Comparison of ENCODE assay signal across 10 cellular contexts in the genomic region with DNA sequence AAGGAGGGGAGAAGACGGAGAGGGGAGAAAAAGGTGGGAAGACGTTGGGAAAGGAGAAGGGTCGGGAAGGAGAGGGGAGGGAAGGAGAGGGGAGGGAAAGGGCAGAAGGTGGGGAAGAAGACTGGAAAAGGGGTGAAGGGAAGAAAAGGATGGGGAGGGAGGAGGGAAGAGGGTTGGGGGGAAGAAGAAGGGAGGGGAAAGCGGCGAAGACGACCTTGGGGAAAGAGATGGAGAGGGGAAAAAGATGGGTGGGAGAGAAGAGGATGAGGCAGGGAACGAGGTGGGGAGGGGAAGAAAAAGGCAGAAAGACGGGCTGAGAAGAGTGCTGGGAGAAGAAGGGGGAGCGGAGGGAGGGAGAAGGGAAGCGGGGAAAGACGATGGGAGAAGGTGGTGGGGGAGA. TPM values are rescaled to one million over a fixed set of nuclear protein-coding genes. Genes with fewer than 3 reads are reported as not detected.
DNase-seq lines count a peak whose midpoint lies in the region; ATAC-seq, FAIRE-seq and TF ChIP-seq lines count a peak whose summit lies in the region.
"Not testable (repeated sequence)": the region's sequence is repeated elsewhere in the genome, so short reads cannot be mapped to it uniquely, and the experiment has no call there.
"Had no signal": no experiment of that assay in that cellular context is flagged by ENCODE, and none has a peak within 500 bp of the region (broad histone marks: within the 10 kb centered on the region; RNA-seq: fewer than 3 reads in every experiment).

No MANE protein-coding gene starts in this region.

- in situ Hi-C loops in G401 (cut with HindIII; ENCODE audit: low sequenced_read_pairs); astrocyte of the spinal cord (cut with HindIII; ENCODE audit: low sequenced_read_pairs): not testable (repeated sequence)

- peaks cover 10% of the 10 kb centered on the region for H3K4me1 Mint-ChIP-seq in activated CD4-positive, alpha-beta T cell treated with anti-CD3 and anti-CD28 coated beads, Interleukin-2, amount 10 ng/mL, durations not matched to agents 7 days and 5 days

- H3K4me2 ChIP-seq in A549, result peak overlapping the region; percentile 79
- not testable (repeated sequence) for H3K4me2 ChIP-seq in fibroblast of lung (ENCODE audit: extremely low read depth, insufficient read depth, low read length)

- CTCF ChIA-PET in A549 (lab: Yijun Ruan, JAX); activated CD4-positive, alpha-beta T cell treated with anti-CD3 and anti-CD28 coated beads, Interleukin-2, amount 10 ng/mL, durations not matched to agents 7 days and 5 days (lab: Charles Lee): not testable (repeated sequence)

- not testable (repeated sequence) for TF ChIP-seq RAD21 in A549 (conservative IDR thresholded peaks at IDR 0.05 in 1 of 2, IDR thresholded peaks at IDR 0.05 in 1 of 2)

- H3K4me3 ChIP-seq in A549 (peak overlapping the region; percentile 48), astrocyte of the spinal cord (ENCODE audit: low read depth, low read length) (peak overlapping the region; percentile 59), fibroblast of lung (replicated peaks in 1 of 4; ENCODE audit: control extremely low read depth in 1 of 4, insufficient read depth in 1 of 4, low read depth in 3 of 4, low read length in 4 of 4) (peak overlapping the region in 3 of 4 experiments; percentile 21 to 44 (median 33)), prostate gland (peak overlapping the region; percentile 16 to 19)

- H3K9me3 Mint-ChIP-seq in activated CD4-positive, alpha-beta T cell treated with anti-CD3 and anti-CD28 coated beads, Interleukin-2, amount 10 ng/mL, durations not matched to agents 7 days and 5 days, result not testable (repeated sequence)

- not testable (repeated sequence) for H2AFZ ChIP-seq in fibroblast of lung (ENCODE audit: low read length)

- peak overlapping the region; percentile 69 for H3K4me3 Mint-ChIP-seq in activated CD4-positive, alpha-beta T cell treated with anti-CD3 and anti-CD28 coated beads, Interleukin-2, amount 10 ng/mL, durations not matched to agents 7 days and 5 days

- not testable (repeated sequence) for TF ChIP-seq CTCF in A549 (IDR thresholded peaks at IDR 0.05); astrocyte of the spinal cord (IDR thresholded peaks at IDR 0.05; ENCODE audit: low read depth, low read length); fibroblast of lung (conservative IDR thresholded peaks at IDR 0.05 in 1 of 2, IDR thresholded peaks at IDR 0.05 in 1 of 2; ENCODE audit: low read depth in 1 of 2, low read length in 2 of 2); prostate gland (IDR thresholded peaks at IDR 0.05)

- FAIRE-seq in A549 (lab: Jason Lieb, UNC), result not testable (repeated sequence)

- H3K4me1 ChIP-seq in A549, result peaks cover 12% of the 10 kb centered on the region; the same call in 1 of the 3 replicates
- not testable (repeated sequence) for H3K4me1 ChIP-seq in fibroblast of lung (ENCODE audit: control insufficient read depth, extremely low read depth, insufficient read depth, low read length); prostate gland (replicated peaks)

- peak overlapping the region; percentile 73 for H3K27ac Mint-ChIP-seq in activated CD4-positive, alpha-beta T cell treated with anti-CD3 and anti-CD28 coated beads, Interleukin-2, amount 10 ng/mL, durations not matched to agents 7 days and 5 days

- H3K79me2 ChIP-seq in fibroblast of lung (ENCODE audit: control insufficient read depth, insufficient read depth, low read length), result not testable (repeated sequence)

- TF ChIP-seq POLR2A in A549 (IDR thresholded peaks at IDR 0.05; ENCODE audit: low read length); prostate gland (IDR thresholded peaks at IDR 0.05): not testable (repeated sequence)

- not testable (repeated sequence) for TF ChIP-seq EP300 in A549 (IDR thresholded peaks at IDR 0.05)

- H3K27me3 ChIP-seq in fibroblast of lung (ENCODE audit: control insufficient read depth, insufficient read depth, low read length); prostate gland (replicated peaks; ENCODE audit: insufficient read depth): not testable (repeated sequence)

- not testable (repeated sequence) for H4K20me1 ChIP-seq in fibroblast of lung (ENCODE audit: control insufficient read depth, extremely low read depth, insufficient read depth, low read length)

- H3K27me3 Mint-ChIP-seq in activated CD4-positive, alpha-beta T cell treated with anti-CD3 and anti-CD28 coated beads, Interleukin-2, amount 10 ng/mL, durations not matched to agents 7 days and 5 days, result not testable (repeated sequence)

- H3K9ac ChIP-seq in fibroblast of lung (ENCODE audit: insufficient read depth, low read length), result not testable (repeated sequence)

- WGBS in A549 (ENCODE audit: missing lambda C conversion rate), result 5% methylated on average over 6 of the region's 11 CpGs
- WGBS in prostate gland, result 3% methylated on average over 11 of the region's 11 CpGs

- ATAC-seq in A549, result peak; percentile 2 to 9; a peak in 4 of 6 replicates

- not testable (repeated sequence) for H3K36me3 ChIP-seq in fibroblast of lung (ENCODE audit: control insufficient read depth, insufficient read depth, low read length); prostate gland

- DNase-seq in A549 (ENCODE audit: low read depth in 1 of 2, low spot score in 1 of 2); activated CD4-positive, alpha-beta T cell treated with anti-CD3 and anti-CD28 coated beads, Interleukin-2, amount 10 ng/mL, durations not matched to agents 7 days and 5 days; astrocyte of the spinal cord (ENCODE audit: low read depth, low spot score); fibroblast of lung (ENCODE audit: low read depth in 2 of 2); prostate gland (ENCODE audit: low spot score): not testable (repeated sequence)
- DNase-seq in G401 (ENCODE audit: low spot score), result peak; percentile 30
- DNase-seq in M059J (ENCODE audit: low read depth), result peak; percentile 10
- DNase-seq in left kidney (ENCODE audit: low read depth, low spot score), result peak; percentile 53

- intact Hi-C loops in prostate gland (cut with DNase I), result not testable (repeated sequence)

- not testable (repeated sequence) for H3K36me3 Mint-ChIP-seq in activated CD4-positive, alpha-beta T cell treated with anti-CD3 and anti-CD28 coated beads, Interleukin-2, amount 10 ng/mL, durations not matched to agents 7 days and 5 days (ENCODE audit: low read depth)

- peak overlapping the region; percentile 79 to 92 for H3K27ac ChIP-seq in A549
- not testable (repeated sequence) for H3K27ac ChIP-seq in fibroblast of lung (ENCODE audit: insufficient read depth, low read length)
- H3K27ac ChIP-seq in prostate gland, result peak overlapping the region in 1 of 2 donors; percentile 45

- POLR2A ChIA-PET in A549 (lab: Yijun Ruan, JAX); activated CD4-positive, alpha-beta T cell treated with anti-CD3 and anti-CD28 coated beads, Interleukin-2, amount 10 ng/mL, durations not matched to agents 7 days and 5 days (lab: Charles Lee): not testable (repeated sequence)

- not testable (repeated sequence) for H3K9me3 ChIP-seq in A549; fibroblast of lung (ENCODE audit: control insufficient read depth, insufficient read depth, low read depth, low read length); prostate gland

RNA-seq across cellular contexts. Expression of gene CDRT15L2, which starts 46.3 kb away (rescaled TPM):
- polyA plus RNA-seq in A549 (2011; rRNA removed) (not detected in 2 replicates), A549 (2017; fragmentation: RNase III; extraction: RNeasy Plus Mini Kit Qiagen cat#74134 plus additional on column Dnase treatment) (not detected in 3 replicates), fibroblast of lung (not detected in 2 replicates)
- not detected in 2 replicates for polyA plus RNA-seq in A549 (2012; cell fraction: cytosol; rRNA removed)
- not detected in 2 replicates for polyA plus RNA-seq in A549 (2012; cell fraction: nucleus; rRNA removed)
- polyA minus RNA-seq in A549 (2011; rRNA and poly(A)+ RNA removed), result not detected in 2 replicates
- not detected in 2 replicates for total RNA-seq in G401 (2014; rRNA removed; shearing (Covaris generic))
- total RNA-seq in M059J (2014; rRNA removed; shearing (Covaris generic)), result not detected in 2 replicates
- not detected for total RNA-seq in activated CD4-positive, alpha-beta T cell treated with anti-CD3 and anti-CD28 coated beads, Interleukin-2, amount 10 ng/mL, durations not matched to agents 7 days and 5 days
- total RNA-seq in fibroblast of lung (not detected in 2 replicates), prostate gland (not detected)
- polyA plus RNA-seq in fibroblast of lung (2012), result not detected in 2 replicates
- polyA minus RNA-seq in fibroblast of lung (ENCODE audit: low replicate concordance), result not detected in 2 replicates
- total RNA-seq: A172, kidney had no signal
